Comparison of ENCODE assay signal across 8 cellular contexts in genomic region chr2:36277146-36277808, GRCh38.
DNase-seq lines count a peak whose midpoint lies in the region; ATAC-seq and TF ChIP-seq lines count a peak whose summit lies in the region.

No MANE protein-coding gene starts in this region.

- no peaks in the 10 kb centered on the region for H4K20me1 ChIP-seq in SK-N-SH (ENCODE audit: insufficient read depth)

- H3K79me2 ChIP-seq in SK-N-SH (ENCODE audit: insufficient read depth) = no peaks in the 10 kb centered on the region

- no peak for TF ChIP-seq RAD21 in SK-N-SH (IDR thresholded peaks at IDR 0.05; ENCODE audit: low read length)

- no peak overlapping the region for H3K27ac ChIP-seq in SK-N-SH (ENCODE audit: low read depth in 2 of 2, low read length in 1 of 2)
- H3K27ac ChIP-seq in adrenal gland = no peak overlapping the region
- H3K27ac ChIP-seq in right cardiac atrium (ENCODE audit: low read length) = no peak overlapping the region

- CTCF ChIA-PET in SK-N-SH (lab: Yijun Ruan, JAX) = no interaction called here

- DNase-seq in AG10803 (ENCODE audit: low read depth) (peak; percentile 65), HCEC 1CT (peak; percentile 89), SK-N-SH (no peak), fibroblast of the aortic adventitia (ENCODE audit: low read depth) (peak; percentile 67), adrenal gland (no peak), Ammon's horn (ENCODE audit: low spot score) (no peak), right cardiac atrium (no peak)

- no peaks in the 10 kb centered on the region for H3K36me3 ChIP-seq in SK-N-SH (replicated peaks in 1 of 2; ENCODE audit: control insufficient read depth in 1 of 2, insufficient read depth in 2 of 2, low read length in 1 of 2)
- H3K36me3 ChIP-seq in adrenal gland (replicated peaks in 1 of 2) = no peaks in the 10 kb centered on the region

- H3K4me1 ChIP-seq in SK-N-SH (ENCODE audit: control insufficient read depth in 1 of 2, insufficient read depth in 2 of 2, low read depth in 1 of 2, low read length in 1 of 2) (no peaks in the 10 kb centered on the region), adrenal gland (replicated peaks in 1 of 2) (no peaks in the 10 kb centered on the region), right cardiac atrium (ENCODE audit: control insufficient read depth, insufficient read depth, low read length) (no peaks in the 10 kb centered on the region)

- H3K9ac ChIP-seq in SK-N-SH = no peak overlapping the region

- intact Hi-C loops in adrenal gland (cut with DNase I) (no loop called here), right cardiac atrium (cut with DNase I) (no loop called here)

- H3K4me3 ChIP-seq in AG10803 (ENCODE audit: low read length) (no peak overlapping the region), SK-N-SH (ENCODE audit: low read depth in 2 of 2, low read length in 1 of 2) (no peak overlapping the region), fibroblast of the aortic adventitia (ENCODE audit: low read depth, low read length) (no peak overlapping the region), adrenal gland (no peak overlapping the region), right cardiac atrium (ENCODE audit: low read length) (no peak overlapping the region)

- ATAC-seq in GM18517 (IDR thresholded peaks at IDR 0.05; ENCODE audit: unreplicated experiment) (no peak), right cardiac atrium (no peak)

- TF ChIP-seq POLR2A in adrenal gland (IDR thresholded peaks at IDR 0.05) = no peak

- H2AFZ ChIP-seq in SK-N-SH (ENCODE audit: low read depth) = no peak overlapping the region

- no peaks in the 10 kb centered on the region for H3K9me2 ChIP-seq in SK-N-SH

- TF ChIP-seq EP300 in SK-N-SH (IDR thresholded peaks at IDR 0.05; ENCODE audit: borderline replicate concordance in 1 of 2, low read depth in 1 of 2, low read length in 1 of 2) = no peak

- H3F3A ChIP-seq in SK-N-SH (replicated peaks; ENCODE audit: insufficient read depth) = no peaks in the 10 kb centered on the region

- TF ChIP-seq CTCF in AG10803 (conservative IDR thresholded peaks at IDR 0.05; ENCODE audit: low read length) (no peak), SK-N-SH (IDR thresholded peaks at IDR 0.05) (no peak), fibroblast of the aortic adventitia (IDR thresholded peaks at IDR 0.05; ENCODE audit: insufficient read depth, low read length) (no peak), adrenal gland (IDR thresholded peaks at IDR 0.05) (no peak)

- H3K9me3 ChIP-seq in SK-N-SH = no peaks in the 10 kb centered on the region
- H3K9me3 ChIP-seq in adrenal gland (replicated peaks in 1 of 3) = no peaks in the 10 kb centered on the region
- no peaks in the 10 kb centered on the region for H3K9me3 ChIP-seq in right cardiac atrium (ENCODE audit: control insufficient read depth, low read length)

- H3K4me2 ChIP-seq in SK-N-SH = no peak overlapping the region

- H3K27me3 ChIP-seq in SK-N-SH (ENCODE audit: insufficient read depth) (no peaks in the 10 kb centered on the region), adrenal gland (no peaks in the 10 kb centered on the region), right cardiac atrium (ENCODE audit: control insufficient read depth, insufficient read depth) (no peaks in the 10 kb centered on the region)

- POLR2A ChIA-PET in SK-N-SH (lab: Yijun Ruan, JAX) = no interaction called here

- WGBS in SK-N-SH (ENCODE audit: low lambda C conversion rate) = 11% methylated on average over 3 of the region's 3 CpGs
- 67 to 88% (median 77%) methylated on average over 3 of the region's 3 CpGs for WGBS in adrenal gland, 4 donors
- WGBS in right cardiac atrium = 83% methylated on average over 3 of the region's 3 CpGs

TF ChIP-seq in SK-N-SH, 30 proteins besides CTCF, POLR2A, EP300 and RAD21:
- TF ChIP-seq USF2 (IDR thresholded peaks at IDR 0.05; ENCODE audit: borderline replicate concordance, low read depth, low read length) (no peak), FOSL2 (IDR thresholded peaks at IDR 0.05; ENCODE audit: borderline replicate concordance, low read depth) (peak; percentile 62; the same call in 1 of the 2 replicates)
TF ChIP-seq in SK-N-SH: peak in this region for 1.

Comparison
In these comparisons a context has a peak if more than half of its experiments do, and no peak if none do; other contexts are left out.
1. DNase-seq: peak in AG10803 (single experiment), HCEC 1CT (single experiment) and fibroblast of the aortic adventitia (single experiment); none in SK-N-SH (single experiment), adrenal gland (0 of 7), Ammon's horn (single experiment) and right cardiac atrium (0 of 3).